In the genomic region with DNA sequence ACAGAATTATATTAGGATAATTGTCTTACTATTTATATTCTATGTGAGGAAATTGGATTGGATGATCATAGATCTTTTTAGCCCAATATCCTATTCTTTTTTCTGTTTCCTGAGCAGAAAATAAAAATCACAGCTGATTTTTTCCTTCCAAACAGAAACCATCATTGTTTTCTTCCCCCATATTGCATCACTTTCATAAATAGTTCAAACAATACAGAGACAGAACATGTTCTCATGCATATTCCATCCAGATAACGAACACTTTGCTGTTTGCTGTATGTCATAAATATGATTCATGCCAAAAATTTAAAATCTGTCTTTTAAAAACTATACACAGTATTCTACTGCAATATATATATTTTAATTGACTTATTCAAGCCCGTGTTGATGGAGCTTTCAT, we compare ENCODE assay signal across 20 cellular contexts. TPM values are rescaled to one million over a fixed set of nuclear protein-coding genes. Genes with fewer than 3 reads are reported as not detected.
DNase-seq lines count a peak whose midpoint lies in the region; ATAC-seq, FAIRE-seq and TF ChIP-seq lines count a peak whose summit lies in the region.
"Had no signal": no experiment of that assay in that cellular context is flagged by ENCODE, and none has a peak within 500 bp of the region (broad histone marks: within the 10 kb centered on the region; RNA-seq: fewer than 3 reads in every experiment).

No MANE protein-coding gene starts in this region.

- no peak for TF ChIP-seq CTCF in HepG2 (CRISPR knock-in tag; IDR thresholded peaks at IDR 0.05)
- TF ChIP-seq CTCF in right lobe of liver (IDR thresholded peaks at IDR 0.05), result no peak
- TF ChIP-seq CTCF in dorsolateral prefrontal cortex (IDR thresholded peaks at IDR 0.05 in 54 of 56, conservative IDR thresholded peaks at IDR 0.05 in 2 of 56; ENCODE audit: low read depth in 1 of 56, partially characterized antibody in 56 of 56), result no peak
- TF ChIP-seq CTCF in keratinocyte (optimal IDR thresholded peaks at IDR 0.05 in 1 of 3, IDR thresholded peaks at IDR 0.05 in 1 of 3, conservative IDR thresholded peaks at IDR 0.05 in 1 of 3; ENCODE audit: extremely low read depth in 1 of 3, insufficient read depth in 2 of 3, low read length in 3 of 3), result no peak

- intact Hi-C loops in HepG2 (cut with micrococcal nuclease; ENCODE audit: unreplicated experiment), result no loop called here
- intact Hi-C loops in right lobe of liver (cut with DNase I), result no loop called here
- intact Hi-C loops in dorsolateral prefrontal cortex (cut with DNase I), result no loop called here

- WGBS in HepG2 (ENCODE audit: low lambda C conversion rate), result 0% methylated on average over 2 of the region's 2 CpGs
- 67% methylated on average over 2 of the region's 2 CpGs for WGBS in right lobe of liver (ENCODE audit: insufficient coverage, low coverage, low lambda C conversion rate, missing lambda C conversion rate)

- no peak for DNase-seq in HepG2 (ENCODE audit: low spot score)
- no peak for DNase-seq in right lobe of liver
- no peak for DNase-seq in dorsolateral prefrontal cortex
- no peak for DNase-seq in keratinocyte (ENCODE audit: low read depth, low spot score)
- no peak for DNase-seq in DMS 273 treated with DMSO at 0.1 percent for 48 hours (lab: John Stamatoyannopoulos, UW)
- no peak for DNase-seq in NK-92 treated with Interleukin-12 subunit alpha and Interleukin-12 subunit beta, amount 100 ng/mL, for 24 hours (lab: John Stamatoyannopoulos, UW)
- no peak for DNase-seq in AG08396 (ENCODE audit: low spot score)
- DNase-seq: AML-193; Calu3; CD4-positive, CD25-positive, alpha-beta regulatory T cell; DMS79; H7; KBM-7 had no signal

- no TSS peak for BruUV-seq in HepG2 (replicated peaks; lab: Mats Ljungman, UMichigan)

- peaks cover 12% of the 10 kb centered on the region for H3K9me3 ChIP-seq in HepG2 (ENCODE audit: low read length)
- no peaks in the 10 kb centered on the region for H3K9me3 ChIP-seq in right lobe of liver
- no peaks in the 10 kb centered on the region for H3K9me3 ChIP-seq in keratinocyte (ENCODE audit: control insufficient read depth, low read depth, low read length)

- no peaks in the 10 kb centered on the region; a peak in 1 of 5 replicates for H3K27me3 ChIP-seq in HepG2 (ENCODE audit: control insufficient read depth in 1 of 2, insufficient read depth in 2 of 2, low read length in 2 of 2)
- no peaks in the 10 kb centered on the region for H3K27me3 ChIP-seq in right lobe of liver
- H3K27me3 ChIP-seq in dorsolateral prefrontal cortex, result no peaks in the 10 kb centered on the region
- no peaks in the 10 kb centered on the region for H3K27me3 ChIP-seq in keratinocyte (ENCODE audit: control insufficient read depth, extremely low read depth, insufficient read depth, low read length)
- H3K27me3 ChIP-seq: BLaER1 treated with 17β-estradiol and CSF1 and Interleukin-3, amounts not matched to agents 10 nM and 100 nM had no signal

- no peaks in the 10 kb centered on the region for H3K36me3 ChIP-seq in HepG2 (replicated peaks in 1 of 2; ENCODE audit: control insufficient read depth in 1 of 2, insufficient read depth in 2 of 2, low read length in 2 of 2)
- H3K36me3 ChIP-seq in right lobe of liver, result no peaks in the 10 kb centered on the region
- H3K36me3 ChIP-seq in keratinocyte (ENCODE audit: control insufficient read depth in 2 of 2, extremely low read depth in 1 of 2, insufficient read depth in 2 of 2, low read length in 2 of 2), result no peaks in the 10 kb centered on the region

- H3K4me3 ChIP-seq in HepG2 (replicated peaks in 1 of 3; ENCODE audit: insufficient read depth in 1 of 3, low read depth in 2 of 3, low read length in 3 of 3), result no peak overlapping the region
- no peak overlapping the region for H3K4me3 ChIP-seq in right lobe of liver
- H3K4me3 ChIP-seq in dorsolateral prefrontal cortex, result peak overlapping the region in 8 of 59 donors; percentile 0 to 33 (median 22)
- no peak overlapping the region for H3K4me3 ChIP-seq in keratinocyte (ENCODE audit: control insufficient read depth in 2 of 3, extremely low read depth in 1 of 3, insufficient read depth in 2 of 3, low read depth in 1 of 3, low read length in 3 of 3)
- H3K4me3 ChIP-seq: BLaER1 treated with 17β-estradiol and CSF1 and Interleukin-3, amounts not matched to agents 10 nM and 100 nM; GM12878; GM23338 had no signal

- TF ChIP-seq EP300 in HepG2 (IDR thresholded peaks at IDR 0.05; ENCODE audit: low read depth in 2 of 2, low read length in 2 of 2) (no peak), HepG2 (CRISPR knock-in tag; IDR thresholded peaks at IDR 0.05; ENCODE audit: borderline replicate concordance) (no peak)

- H3K79me2 ChIP-seq in HepG2 (ENCODE audit: insufficient read depth, low read length), result no peaks in the 10 kb centered on the region
- no peaks in the 10 kb centered on the region for H3K79me2 ChIP-seq in keratinocyte (ENCODE audit: control insufficient read depth, insufficient read depth, low read length)

- H3K9ac ChIP-seq in HepG2 (ENCODE audit: insufficient read depth, low read depth, low read length) (no peak overlapping the region), keratinocyte (ENCODE audit: control insufficient read depth, extremely low read depth, insufficient read depth, low read length) (no peak overlapping the region)
- H3K9ac ChIP-seq: BLaER1 treated with 17β-estradiol and CSF1 and Interleukin-3, amounts not matched to agents 10 nM and 100 nM had no signal

- POLR2A ChIA-PET in HepG2 (lab: Yijun Ruan, JAX), result no interaction called here

- dilution Hi-C loops in keratinocyte (cut with MboI; ENCODE audit: extremely low pct_ligation_motif_present, low sequenced_read_pairs), result no loop called here

- H2AFZ ChIP-seq in HepG2 (ENCODE audit: low read length), result no peak overlapping the region
- H2AFZ ChIP-seq in keratinocyte (ENCODE audit: control insufficient read depth, low read length), result no peak overlapping the region

- H3K4me1 ChIP-seq in HepG2 (ENCODE audit: insufficient read depth, low read length) (peaks cover 11% of the 10 kb centered on the region), right lobe of liver (no peaks in the 10 kb centered on the region), keratinocyte (ENCODE audit: control insufficient read depth, extremely low read depth, insufficient read depth, low read length) (peaks cover 17% of the 10 kb centered on the region)
- H3K4me1 ChIP-seq: BLaER1 treated with 17β-estradiol and CSF1 and Interleukin-3, amounts not matched to agents 10 nM and 100 nM had no signal

- TF ChIP-seq RAD21 in HepG2 (CRISPR knock-in tag; IDR thresholded peaks at IDR 0.05), result no peak

- H3K4me2 ChIP-seq in HepG2 (ENCODE audit: low read depth, low read length) (no peak overlapping the region), keratinocyte (ENCODE audit: control insufficient read depth, extremely low read depth, insufficient read depth, low read depth, low read length) (peak overlapping the region; percentile 73)
- H3K4me2 ChIP-seq: BLaER1 treated with 17β-estradiol and CSF1 and Interleukin-3, amounts not matched to agents 10 nM and 100 nM; GM23338 had no signal

- H4K20me1 ChIP-seq in HepG2 (ENCODE audit: insufficient read depth, low read length) (no peaks in the 10 kb centered on the region), keratinocyte (ENCODE audit: control insufficient read depth, extremely low read depth, insufficient read depth, low read length) (no peaks in the 10 kb centered on the region)
- H4K20me1 ChIP-seq: BLaER1 treated with 17β-estradiol and CSF1 and Interleukin-3, amounts not matched to agents 10 nM and 100 nM had no signal

- TF ChIP-seq POLR2A in HepG2 (IDR thresholded peaks at IDR 0.05; ENCODE audit: insufficient read depth in 1 of 2, low read depth in 2 of 2, low read length in 2 of 2) (no peak), right lobe of liver (IDR thresholded peaks at IDR 0.05) (no peak)

- in situ Hi-C loops in HepG2 (cut with HindIII; ENCODE audit: extremely low pct_ligation_motif_present, low pct_unique_long_range_greater_than_20kb), result no loop called here

- CTCF ChIA-PET in HepG2 (lab: Yijun Ruan, JAX; ENCODE audit: low intra/inter-chr PET ratio, low total read pairs), result no interaction called here

- FAIRE-seq in HepG2 (lab: Jason Lieb, UNC), result no peak
- no peak for FAIRE-seq in keratinocyte (lab: Jason Lieb, UNC)
- FAIRE-seq: GM12878, GM18507, HTR-8/SVneo had no signal

- H3K27ac ChIP-seq in HepG2 (ENCODE audit: extremely low read length, insufficient read depth, low read length), result no peak overlapping the region
- no peak overlapping the region for H3K27ac ChIP-seq in right lobe of liver
- H3K27ac ChIP-seq in dorsolateral prefrontal cortex, result peak overlapping the region in 40 of 59 donors; percentile 2 to 80 (median 54)
- peak overlapping the region; percentile 76 for H3K27ac ChIP-seq in keratinocyte (ENCODE audit: control insufficient read depth, insufficient read depth, low read length)
- H3K27ac ChIP-seq: 22Rv1; BLaER1 treated with 17β-estradiol and CSF1 and Interleukin-3, amounts not matched to agents 10 nM and 100 nM had no signal

- no peaks in the 10 kb centered on the region for H3K9me1 ChIP-seq in keratinocyte (ENCODE audit: control insufficient read depth, extremely low read depth, insufficient read depth, low read length)

- ATAC-seq in HepG2, result no peak
- ATAC-seq in right lobe of liver, result no peak
- ATAC-seq in GM21737 (IDR thresholded peaks at IDR 0.05; ENCODE audit: unreplicated experiment), result no peak
- ATAC-seq: GM12878, GM23338 had no signal

RNA-seq across cellular contexts. Expression of a gene that starts 22.0 kb away (rescaled TPM):
- total RNA-seq in HepG2 (2016; rRNA removed; fragmentation: Illumina TruSeq; extraction: Trizol), result 33.1 and 39.9 TPM in 2 replicates
- total RNA-seq in HepG2 (2016; cell fraction: cytosol; rRNA removed; fragmentation: Illumina TruSeq; extraction: Trizol; ENCODE audit: low read depth), result 9.4 and 10.0 TPM in 2 replicates
- total RNA-seq in HepG2 (2016; cell fraction: insoluble cytoplasmic fraction; rRNA removed; fragmentation: Illumina TruSeq; extraction: Trizol), result 30.2 and 34.3 TPM in 2 replicates
- 30.2 and 31.0 TPM in 2 replicates for total RNA-seq in HepG2 (2016; cell fraction: membrane; rRNA removed; fragmentation: Illumina TruSeq; extraction: Trizol)
- total RNA-seq in HepG2 (2016; cell fraction: nucleus; rRNA removed; fragmentation: Illumina TruSeq; extraction: Trizol), result 13.8 and 14.2 TPM in 2 replicates
- 23.6 and 24.5 TPM in 2 replicates for polyA plus RNA-seq in HepG2 (2011; rRNA removed)
- polyA plus RNA-seq in HepG2 (2011; cell fraction: cytosol; rRNA removed), result 29.3 and 33.5 TPM in 2 replicates
- 13.3 and 15.1 TPM in 2 replicates for polyA plus RNA-seq in HepG2 (2011; cell fraction: nucleus; rRNA removed)
- polyA plus RNA-seq in HepG2 (2012), result 26.8 and 27.1 TPM in 2 replicates
- polyA plus RNA-seq in HepG2 (2016; cell fraction: cytosol; fragmentation: Illumina TruSeq; extraction: Trizol; ENCODE audit: low read depth), result 7.0 and 8.2 TPM in 2 replicates
- 32.1 and 36.3 TPM in 2 replicates for polyA plus RNA-seq in HepG2 (2016; cell fraction: insoluble cytoplasmic fraction; fragmentation: Illumina TruSeq; extraction: Trizol; ENCODE audit: low read depth)
- 22.0 and 22.5 TPM in 2 replicates for polyA plus RNA-seq in HepG2 (2016; cell fraction: membrane; fragmentation: Illumina TruSeq; extraction: Trizol; ENCODE audit: low read depth)
- 18.9 and 19.8 TPM in 2 replicates for polyA plus RNA-seq in HepG2 (2016; cell fraction: nucleus; fragmentation: Illumina TruSeq; extraction: Trizol; ENCODE audit: insufficient read depth, low read depth)
- 27.4 and 36.7 TPM in 2 replicates for polyA minus RNA-seq in HepG2 (2011; rRNA and poly(A)+ RNA removed; ENCODE audit: low replicate concordance)
- 18.6 and 19.0 TPM in 2 replicates for polyA minus RNA-seq in HepG2 (2011; cell fraction: cytosol; rRNA and poly(A)+ RNA removed)
- polyA minus RNA-seq in HepG2 (2011; cell fraction: nucleus; rRNA and poly(A)+ RNA removed), result 17.0 and 17.4 TPM in 2 replicates
- total RNA-seq in right lobe of liver, result 10 to 100 TPM; 16.3 to 35.9 (median 21.5) TPM
- 10 to 100 TPM; 44.6 to 89.8 (median 64.5) TPM for total RNA-seq in dorsolateral prefrontal cortex
- 47.6 to 49.8 TPM (median 48.1 TPM) in 3 replicates for polyA plus RNA-seq in keratinocyte
- polyA plus RNA-seq in keratinocyte (2011; ENCODE audit: low read depth), result 155 TPM
- polyA plus RNA-seq in keratinocyte (2011; cell fraction: cytosol; rRNA removed), result 51.1 and 56.1 TPM in 2 replicates
- polyA plus RNA-seq in keratinocyte (2011; cell fraction: nucleus; rRNA removed), result 34.1 and 36.4 TPM in 2 replicates
- polyA plus RNA-seq in keratinocyte (2012; ENCODE audit: low replicate concordance), result 48.4 and 56.6 TPM in 2 replicates
- polyA minus RNA-seq in keratinocyte, result 28.2 to 47.3 TPM (median 44.7 TPM) in 3 replicates
- 59.5 TPM for polyA minus RNA-seq in keratinocyte (2011; cell fraction: cytosol; rRNA and poly(A)+ RNA removed)
- polyA minus RNA-seq in keratinocyte (2011; cell fraction: nucleus; rRNA and poly(A)+ RNA removed), result 16.9 and 28.2 TPM in 2 replicates

Comparison
In these comparisons a context has a peak if more than half of its experiments do, and no peak if none do; other contexts are left out.
1. H3K27ac ChIP-seq: peak in dorsolateral prefrontal cortex (40 of 59) and keratinocyte (single experiment); none in HepG2 (single experiment) and right lobe of liver (0 of 3).